21 cellular contexts compared by ENCODE assay signal in the genomic region with DNA sequence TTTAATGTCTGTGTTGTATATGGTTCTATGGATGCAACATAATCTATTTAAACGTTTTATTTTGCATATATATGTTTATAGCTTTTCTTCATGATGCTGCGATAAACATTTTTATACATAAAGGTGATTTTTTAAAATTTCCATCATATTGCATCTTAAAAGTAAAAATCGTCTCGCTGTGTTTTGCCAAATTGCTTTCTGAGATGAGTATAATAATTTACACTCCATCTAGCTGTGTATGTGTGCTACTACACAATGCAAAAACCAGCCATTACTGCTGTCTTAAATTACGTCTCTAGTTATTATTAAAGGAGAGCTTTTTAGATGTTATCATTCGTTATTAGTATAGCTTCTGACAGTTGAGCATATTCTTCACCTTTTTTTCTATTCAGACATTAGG. TPM values are rescaled to one million over a fixed set of nuclear protein-coding genes. Genes with fewer than 3 reads are reported as not detected.
DNase-seq lines count a peak whose midpoint lies in the region; ATAC-seq, FAIRE-seq and TF ChIP-seq lines count a peak whose summit lies in the region.
"Had no signal": no experiment of that assay in that cellular context is flagged by ENCODE, and none has a peak within 500 bp of the region (broad histone marks: within the 10 kb centered on the region; RNA-seq: fewer than 3 reads in every experiment).

No MANE protein-coding gene starts in this region.

- BruUV-seq in HepG2 (replicated peaks; lab: Mats Ljungman, UMichigan): no TSS peak
- BruUV-seq in PC-3 (replicated peaks; lab: Mats Ljungman, UMichigan): no TSS peak

- H3F3A ChIP-seq in PC-3 (ENCODE audit: low read length, unreplicated experiment): no peaks in the 10 kb centered on the region

- no peak for FAIRE-seq in HepG2 (lab: Jason Lieb, UNC)
- FAIRE-seq: bronchial epithelial cell had no signal

- no peaks in the 10 kb centered on the region for H3K4me1 ChIP-seq in liver (ENCODE audit: control insufficient read depth in 4 of 4, insufficient read depth in 4 of 4, low read length in 3 of 4)
- H3K4me1 ChIP-seq in HepG2 (ENCODE audit: insufficient read depth, low read length): no peaks in the 10 kb centered on the region
- H3K4me1 ChIP-seq in PC-3 (ENCODE audit: insufficient read depth, low read length): no peaks in the 10 kb centered on the region
- H3K4me1 ChIP-seq: right atrium auricular region, uterus had no signal

- H3K79me2 ChIP-seq in HepG2 (ENCODE audit: insufficient read depth, low read length) (no peaks in the 10 kb centered on the region), PC-3 (ENCODE audit: low read length) (no peaks in the 10 kb centered on the region)

- DNase-seq in HepG2 (ENCODE audit: low spot score) (no peak), PC-3 (no peak), fibroblast of villous mesenchyme (ENCODE audit: low read depth) (no peak), nucleus accumbens (lab: John Stamatoyannopoulos, UW) (no peak), COLO829 (ENCODE audit: low spot score) (no peak)
- DNase-seq in activated CD4-positive, alpha-beta T cell treated with anti-CD3 and anti-CD28 coated beads, Interleukin-2, amount 50 U/mL, for 48 hours: no peak
- DNase-seq: activated CD4-positive, alpha-beta memory T cell treated with anti-CD3 and anti-CD28 coated beads for 36 hours; activated gamma-delta T cell; AML-193; NCI-H1092 treated with DMSO at 0.1 percent for 48 hours; NCI-H446; stimulated activated naive CD4-positive, alpha-beta T cell treated with Interleukin-2 at 50 U/mL for 16 hours; T1000; uterus had no signal

- H3K36me3 ChIP-seq in liver (ENCODE audit: control insufficient read depth in 4 of 4, insufficient read depth in 3 of 4, low read depth in 1 of 4, low read length in 3 of 4): peaks cover 6 to 29% (median 27%) of the 10 kb centered on the region in 4 donors
- peaks cover 0 to 24% of the 10 kb centered on the region in 2 experiments; a peak in 2 of 5 replicates for H3K36me3 ChIP-seq in HepG2 (replicated peaks in 1 of 2; ENCODE audit: control insufficient read depth in 1 of 2, insufficient read depth in 2 of 2, low read length in 2 of 2)
- peaks cover 12% of the 10 kb centered on the region for H3K36me3 ChIP-seq in PC-3 (ENCODE audit: low read depth, low read length)
- H3K36me3 ChIP-seq: uterus had no signal

- no peak for TF ChIP-seq EP300 in HepG2 (IDR thresholded peaks at IDR 0.05; ENCODE audit: low read depth in 2 of 2, low read length in 2 of 2)
- TF ChIP-seq EP300 in HepG2 (CRISPR knock-in tag; IDR thresholded peaks at IDR 0.05; ENCODE audit: borderline replicate concordance): no peak

- TF ChIP-seq RAD21 in liver (IDR thresholded peaks at IDR 0.05): peak in 1 of 2 donors; percentile 27
- TF ChIP-seq RAD21 in HepG2 (CRISPR knock-in tag; IDR thresholded peaks at IDR 0.05): no peak

- H3K9me3 ChIP-seq in liver (ENCODE audit: control insufficient read depth in 4 of 4, low read length in 3 of 4): peaks cover 0 to 5% (median under 1%) of the 10 kb centered on the region in 4 donors
- no peaks in the 10 kb centered on the region for H3K9me3 ChIP-seq in HepG2 (ENCODE audit: low read length)
- no peaks in the 10 kb centered on the region for H3K9me3 ChIP-seq in PC-3 (ENCODE audit: low read length)
- H3K9me3 ChIP-seq: right atrium auricular region, uterus had no signal

- H4K20me1 ChIP-seq in HepG2 (ENCODE audit: insufficient read depth, low read length): no peaks in the 10 kb centered on the region
- no peaks in the 10 kb centered on the region for H4K20me1 ChIP-seq in PC-3 (ENCODE audit: low read length)

- no peak overlapping the region for H3K9ac ChIP-seq in liver (ENCODE audit: low read depth in 1 of 2, low read length in 2 of 2)
- no peak overlapping the region for H3K9ac ChIP-seq in HepG2 (ENCODE audit: insufficient read depth, low read depth, low read length)
- no peak overlapping the region for H3K9ac ChIP-seq in PC-3 (ENCODE audit: low read length)

- POLR2A ChIA-PET in HepG2 (lab: Yijun Ruan, JAX): no interaction called here
- POLR2A ChIA-PET in PC-3 (lab: Charles Lee; ENCODE audit: unreplicated experiment): no interaction called here

- ATAC-seq in HepG2: no peak
- no peak for ATAC-seq in PC-3
- no peak for ATAC-seq in GM18867 (IDR thresholded peaks at IDR 0.05; ENCODE audit: unreplicated experiment)
- ATAC-seq: esophagus mucosa had no signal

- H2AFZ ChIP-seq in HepG2 (ENCODE audit: low read length) (no peak overlapping the region), PC-3 (ENCODE audit: low read length) (no peak overlapping the region)

- H3K9me2 ChIP-seq in PC-3 (replicated peaks; ENCODE audit: low read length): no peaks in the 10 kb centered on the region

- 84% methylated on average over 6 of the region's 6 CpGs for WGBS in liver
- WGBS in HepG2 (ENCODE audit: low lambda C conversion rate): 84% methylated on average over 6 of the region's 6 CpGs

- H3K27ac ChIP-seq in liver (ENCODE audit: low read depth in 1 of 2, low read length in 2 of 2): no peak overlapping the region
- no peak overlapping the region for H3K27ac ChIP-seq in HepG2 (ENCODE audit: extremely low read length, insufficient read depth, low read length)
- no peak overlapping the region for H3K27ac ChIP-seq in PC-3 (ENCODE audit: low read length)
- H3K27ac ChIP-seq: right atrium auricular region, uterus had no signal

- no peak overlapping the region for H3K4me3 ChIP-seq in liver (ENCODE audit: low read depth in 1 of 3, low read length in 3 of 3)
- H3K4me3 ChIP-seq in HepG2 (replicated peaks in 1 of 3; ENCODE audit: insufficient read depth in 1 of 3, low read depth in 2 of 3, low read length in 3 of 3): no peak overlapping the region
- H3K4me3 ChIP-seq in PC-3 (ENCODE audit: low read length): no peak overlapping the region
- H3K4me3 ChIP-seq in fibroblast of villous mesenchyme (ENCODE audit: low read depth, low read length): no peak overlapping the region
- H3K4me3 ChIP-seq: right atrium auricular region, uterus had no signal

- CTCF ChIA-PET in HepG2 (lab: Yijun Ruan, JAX; ENCODE audit: low intra/inter-chr PET ratio, low total read pairs) (no interaction called here), PC-3 (lab: Charles Lee) (no interaction called here)

- intact Hi-C loops in HepG2 (cut with micrococcal nuclease; ENCODE audit: unreplicated experiment): loop anchor here (5.0 kb wide), 1 partner anchor 60 kb away; the partner anchor contains the start of gene TPP2
- intact Hi-C loops in PC-3 (cut with micrococcal nuclease): no loop called here

- H3K27me3 ChIP-seq in liver (ENCODE audit: control insufficient read depth in 4 of 4, insufficient read depth in 4 of 4, low read length in 3 of 4) (no peaks in the 10 kb centered on the region), HepG2 (ENCODE audit: control insufficient read depth in 1 of 2, insufficient read depth in 2 of 2, low read length in 2 of 2) (no peaks in the 10 kb centered on the region), PC-3 (ENCODE audit: low read length) (no peaks in the 10 kb centered on the region)
- H3K27me3 ChIP-seq: right atrium auricular region, uterus had no signal

- TF ChIP-seq CTCF in liver (IDR thresholded peaks at IDR 0.05; ENCODE audit: low read depth, low read length, missing input control): peak; percentile 30
- TF ChIP-seq CTCF in HepG2 (CRISPR knock-in tag; IDR thresholded peaks at IDR 0.05): no peak
- TF ChIP-seq CTCF in PC-3 (conservative IDR thresholded peaks at IDR 0.05; ENCODE audit: low read depth, low read length): peak; percentile 38; the same call in 1 of the 2 replicates
- TF ChIP-seq CTCF in fibroblast of villous mesenchyme (IDR thresholded peaks at IDR 0.05; ENCODE audit: insufficient read depth, low read depth, low read length): peak; percentile 44

- H3K4me2 ChIP-seq in HepG2 (ENCODE audit: low read depth, low read length): no peak overlapping the region
- no peak overlapping the region for H3K4me2 ChIP-seq in PC-3 (ENCODE audit: low read length)

- no peak for TF ChIP-seq POLR2A in HepG2 (IDR thresholded peaks at IDR 0.05; ENCODE audit: insufficient read depth in 1 of 2, low read depth in 2 of 2, low read length in 2 of 2)

- in situ Hi-C loops in HepG2 (cut with HindIII; ENCODE audit: extremely low pct_ligation_motif_present, low pct_unique_long_range_greater_than_20kb): no loop called here

TF ChIP-seq in liver, 16 proteins besides CTCF, POLR2A, EP300 and RAD21 (continues in another document):
- TF ChIP-seq EGR1 (IDR thresholded peaks at IDR 0.05; ENCODE audit: low read depth in 2 of 2) (no peak), NR2F2 (IDR thresholded peaks at IDR 0.05) (no peak)

TF ChIP-seq in HepG2, 621 proteins besides CTCF, POLR2A, EP300 and RAD21 (continues in another document):
- no peak for TF ChIP-seq NR2C2 (CRISPR knock-in tag; IDR thresholded peaks at IDR 0.05; ENCODE audit: borderline replicate concordance)

RNA-seq across cellular contexts. Expression of gene METTL21C, which starts 37.2 kb away (rescaled TPM):
- under 1 TPM in 1 of 2 donors, not detected in 1; 0.09 TPM for total RNA-seq in liver
- polyA plus RNA-seq in liver: not detected
- total RNA-seq in HepG2 (2016; rRNA removed; fragmentation: Illumina TruSeq; extraction: Trizol): not detected in 2 replicates
- not detected in 2 replicates for total RNA-seq in HepG2 (2016; cell fraction: cytosol; rRNA removed; fragmentation: Illumina TruSeq; extraction: Trizol; ENCODE audit: low read depth)
- total RNA-seq in HepG2 (2016; cell fraction: insoluble cytoplasmic fraction; rRNA removed; fragmentation: Illumina TruSeq; extraction: Trizol): not detected in 2 replicates
- not detected in 2 replicates for total RNA-seq in HepG2 (2016; cell fraction: membrane; rRNA removed; fragmentation: Illumina TruSeq; extraction: Trizol)
- total RNA-seq in HepG2 (2016; cell fraction: nucleus; rRNA removed; fragmentation: Illumina TruSeq; extraction: Trizol): not detected in 2 replicates
- polyA plus RNA-seq in HepG2 (2011; rRNA removed): not detected in 2 replicates
- not detected in 2 replicates for polyA plus RNA-seq in HepG2 (2011; cell fraction: cytosol; rRNA removed)
- not detected in 2 replicates for polyA plus RNA-seq in HepG2 (2011; cell fraction: nucleus; rRNA removed)
- not detected in 2 replicates for polyA plus RNA-seq in HepG2 (2012)
- polyA plus RNA-seq in HepG2 (2016; cell fraction: cytosol; fragmentation: Illumina TruSeq; extraction: Trizol; ENCODE audit: low read depth): not detected in 2 replicates
- not detected in 2 replicates for polyA plus RNA-seq in HepG2 (2016; cell fraction: insoluble cytoplasmic fraction; fragmentation: Illumina TruSeq; extraction: Trizol; ENCODE audit: low read depth)
- polyA plus RNA-seq in HepG2 (2016; cell fraction: membrane; fragmentation: Illumina TruSeq; extraction: Trizol; ENCODE audit: low read depth): not detected in 2 replicates
- polyA plus RNA-seq in HepG2 (2016; cell fraction: nucleus; fragmentation: Illumina TruSeq; extraction: Trizol; ENCODE audit: insufficient read depth, low read depth): not detected in 2 replicates
- polyA minus RNA-seq in HepG2 (2011; rRNA and poly(A)+ RNA removed; ENCODE audit: low replicate concordance): not detected in 2 replicates
- polyA minus RNA-seq in HepG2 (2011; cell fraction: cytosol; rRNA and poly(A)+ RNA removed): not detected in 2 replicates
- polyA minus RNA-seq in HepG2 (2011; cell fraction: nucleus; rRNA and poly(A)+ RNA removed): not detected in 2 replicates
- total RNA-seq in PC-3 (2014; rRNA removed): not detected in 2 replicates
- total RNA-seq in fibroblast of villous mesenchyme: not detected in 2 replicates
- total RNA-seq: activated CD4-positive, alpha-beta memory T cell treated with anti-CD3 and anti-CD28 coated beads for 36 hours; bronchial epithelial cell; esophagus mucosa; HT-29; mononuclear cell; right atrium auricular region had no signal
